Comparison of ENCODE assay signal across 14 cellular contexts in genomic region chr5:169635933-169636332, GRCh38. TPM values are rescaled to one million over a fixed set of nuclear protein-coding genes. Genes with fewer than 3 reads are reported as not detected.
DNase-seq lines count a peak whose midpoint lies in the region; ATAC-seq and TF ChIP-seq lines count a peak whose summit lies in the region.
"Had no signal": no experiment of that assay in that cellular context is flagged by ENCODE, and none has a peak within 500 bp of the region (broad histone marks: within the 10 kb centered on the region; RNA-seq: fewer than 3 reads in every experiment).

No MANE protein-coding gene starts in this region.

- H3K36me3 ChIP-seq in GM23338 (ENCODE audit: insufficient read depth), result no peaks in the 10 kb centered on the region
- H3K36me3 ChIP-seq in iPS-15b (ENCODE audit: control insufficient read depth, insufficient read depth, low read length), result no peaks in the 10 kb centered on the region
- no peaks in the 10 kb centered on the region for H3K36me3 ChIP-seq in smooth muscle cell (ENCODE audit: low read depth)
- H3K36me3 ChIP-seq: neural progenitor cell, sigmoid colon had no signal

- H3K27ac ChIP-seq in CD4-positive, alpha-beta T cell (ENCODE audit: low read depth, low read length), result no peak overlapping the region
- no peak overlapping the region for H3K27ac ChIP-seq in GM23338 (ENCODE audit: low read depth)
- H3K27ac ChIP-seq in smooth muscle cell (ENCODE audit: low read depth), result no peak overlapping the region
- H3K27ac ChIP-seq: neural progenitor cell, PC-9, sigmoid colon had no signal

- no peak for ATAC-seq in CD4-positive, alpha-beta T cell (ENCODE audit: poor library complexity)
- no peak for ATAC-seq in GM23338

- peaks cover 5% of the 10 kb centered on the region for H3K9me3 Mint-ChIP-seq in CD4-positive, alpha-beta T cell
- peaks cover 9% of the 10 kb centered on the region; the same call in 2 of the 3 replicates for H3K9me3 Mint-ChIP-seq in GM23338

- H3K4me3 Mint-ChIP-seq in CD4-positive, alpha-beta T cell, result peak overlapping the region; percentile 95
- peak overlapping the region; percentile 43; the same call in 1 of the 3 replicates for H3K4me3 Mint-ChIP-seq in GM23338
- H3K4me3 Mint-ChIP-seq: neural progenitor cell had no signal

- H3K9me3 ChIP-seq in CD4-positive, alpha-beta T cell (ENCODE audit: control insufficient read depth, low read length), result no peaks in the 10 kb centered on the region
- H3K9me3 ChIP-seq in iPS-15b (ENCODE audit: control insufficient read depth, insufficient read depth, low read length) (peaks cover 3% of the 10 kb centered on the region), smooth muscle cell (replicated peaks; ENCODE audit: low read depth) (no peaks in the 10 kb centered on the region)
- H3K9me3 ChIP-seq: sigmoid colon had no signal

- 78% methylated on average over 1 of the region's 1 CpG for WGBS in smooth muscle cell (ENCODE audit: low lambda C conversion rate)

- H4K20me1 ChIP-seq in GM23338 (replicated peaks; ENCODE audit: insufficient read depth), result no peaks in the 10 kb centered on the region
- no peaks in the 10 kb centered on the region for H4K20me1 ChIP-seq in smooth muscle cell (ENCODE audit: low read depth)

- no peaks in the 10 kb centered on the region for H3K27me3 Mint-ChIP-seq in CD4-positive, alpha-beta T cell
- peaks cover 15% of the 10 kb centered on the region for H3K27me3 Mint-ChIP-seq in GM23338 (ENCODE audit: insufficient read depth, low read depth, poor library complexity)

- peaks cover 48% of the 10 kb centered on the region for H3K4me1 Mint-ChIP-seq in CD4-positive, alpha-beta T cell (ENCODE audit: low read depth)
- peaks cover 4% of the 10 kb centered on the region for H3K4me1 Mint-ChIP-seq in GM23338

- no peaks in the 10 kb centered on the region for H3K27me3 ChIP-seq in CD4-positive, alpha-beta T cell (ENCODE audit: control insufficient read depth, insufficient read depth, low read length)
- H3K27me3 ChIP-seq in GM23338 (ENCODE audit: insufficient read depth) (peaks cover 16% of the 10 kb centered on the region), iPS-15b (ENCODE audit: control insufficient read depth, insufficient read depth, low read length) (peaks cover 6% of the 10 kb centered on the region), smooth muscle cell (ENCODE audit: low read depth) (peaks cover 33% of the 10 kb centered on the region)

- no peak for DNase-seq in CD4-positive, alpha-beta T cell
- DNase-seq in GM23338 (ENCODE audit: low spot score) (no peak), SIG-M5 (lab: John Stamatoyannopoulos, UW) (peak; percentile 48), smooth muscle cell (lab: John Stamatoyannopoulos, UW; ENCODE audit: unreplicated experiment) (no peak), T-helper 9 cell (no peak), NCI-H1048 (lab: John Stamatoyannopoulos, UW) (no peak)
- DNase-seq: aorta, GF-D8, KG1, NCI-H2081, PC-9, sigmoid colon had no signal

- intact Hi-C loops in CD4-positive, alpha-beta T cell (cut with DNase I, micrococcal nuclease), result loop anchor here in 1 of 2 experiments (2.0 to 5.0 kb wide), 2 partner anchors 49 to 1054 kb away; no protein-coding TSS in a partner anchor

- H3K9me2 ChIP-seq in GM23338 (ENCODE audit: insufficient read depth), result no peaks in the 10 kb centered on the region

- POLR2A ChIA-PET in CD4-positive, alpha-beta T cell (lab: Charles Lee), result no interaction called here

- CTCF ChIA-PET in CD4-positive, alpha-beta T cell (lab: Charles Lee), result no interaction called here

- H2AFZ ChIP-seq in GM23338 (peak overlapping the region; percentile 97; the same call in 1 of the 2 replicates), smooth muscle cell (ENCODE audit: low read depth) (no peak overlapping the region)
- H2AFZ ChIP-seq: PC-9 had no signal

- H3K9ac ChIP-seq in iPS-15b (ENCODE audit: low read depth, low read length), result no peak overlapping the region
- H3K9ac ChIP-seq in smooth muscle cell (ENCODE audit: low read depth), result no peak overlapping the region
- H3K9ac ChIP-seq: neural progenitor cell had no signal

- peak overlapping the region; percentile 97 for H3K27ac Mint-ChIP-seq in CD4-positive, alpha-beta T cell
- no peak overlapping the region for H3K27ac Mint-ChIP-seq in GM23338
- H3K27ac Mint-ChIP-seq: neural progenitor cell had no signal

- H3K4me2 ChIP-seq in GM23338 (peak overlapping the region; percentile 92), smooth muscle cell (no peak overlapping the region)
- H3K4me2 ChIP-seq: PC-9 had no signal

- H3K79me2 ChIP-seq in GM23338 (replicated peaks; ENCODE audit: insufficient read depth) (no peaks in the 10 kb centered on the region), smooth muscle cell (ENCODE audit: low read depth) (no peaks in the 10 kb centered on the region)

- H3K4me1 ChIP-seq in GM23338 (ENCODE audit: insufficient read depth), result peaks cover 10% of the 10 kb centered on the region
- H3K4me1 ChIP-seq in iPS-15b (ENCODE audit: control insufficient read depth, insufficient read depth, low read length), result no peaks in the 10 kb centered on the region
- H3K4me1 ChIP-seq in smooth muscle cell (ENCODE audit: low read depth), result no peaks in the 10 kb centered on the region

- H3K4me3 ChIP-seq in GM23338 (peak overlapping the region; percentile 86), iPS-15b (ENCODE audit: low read depth, low read length) (peak overlapping the region; percentile 75), smooth muscle cell (no peak overlapping the region)
- H3K4me3 ChIP-seq: PC-9 had no signal

- TF ChIP-seq CTCF in CD4-positive, alpha-beta T cell (IDR thresholded peaks at IDR 0.05), result no peak
- TF ChIP-seq CTCF in GM23338 (conservative IDR thresholded peaks at IDR 0.05; ENCODE audit: low read depth in 2 of 2) (no peak), smooth muscle cell (IDR thresholded peaks at IDR 0.05; ENCODE audit: borderline replicate concordance, insufficient read depth, poor library complexity, severe bottlenecking) (no peak)

- no peaks in the 10 kb centered on the region for H3F3A ChIP-seq in GM23338 (replicated peaks; ENCODE audit: low read depth)
- H3F3A ChIP-seq in smooth muscle cell (ENCODE audit: low read depth), result no peaks in the 10 kb centered on the region

- H3K36me3 Mint-ChIP-seq in CD4-positive, alpha-beta T cell (ENCODE audit: low read depth), result peaks cover 38% of the 10 kb centered on the region
- H3K36me3 Mint-ChIP-seq in GM23338 (ENCODE audit: low read depth), result no peaks in the 10 kb centered on the region; the same call in 2 of the 3 replicates
- H3K36me3 Mint-ChIP-seq: neural progenitor cell had no signal

TF ChIP-seq in GM23338, 12 proteins besides CTCF, POLR2A, EP300 and RAD21 (continues in another document):
- no peak for TF ChIP-seq JUNB (IDR thresholded peaks at IDR 0.05; ENCODE audit: unreplicated experiment)
- no peak for TF ChIP-seq POLR2AphosphoS5 (IDR thresholded peaks at IDR 0.05; ENCODE audit: low read depth)
- no peak for TF ChIP-seq EZH2 (IDR thresholded peaks at IDR 0.05; ENCODE audit: low read depth, unreplicated experiment)
- no peak for TF ChIP-seq ZNF331 (CRISPR knock-in tag; IDR thresholded peaks at IDR 0.05; ENCODE audit: low read depth)
- TF ChIP-seq EZH2phosphoT487 (IDR thresholded peaks at IDR 0.05; ENCODE audit: unreplicated experiment), result no peak
- no peak for TF ChIP-seq STAT1 (IDR thresholded peaks at IDR 0.05; ENCODE audit: unreplicated experiment)
- TF ChIP-seq, protein P1, sequence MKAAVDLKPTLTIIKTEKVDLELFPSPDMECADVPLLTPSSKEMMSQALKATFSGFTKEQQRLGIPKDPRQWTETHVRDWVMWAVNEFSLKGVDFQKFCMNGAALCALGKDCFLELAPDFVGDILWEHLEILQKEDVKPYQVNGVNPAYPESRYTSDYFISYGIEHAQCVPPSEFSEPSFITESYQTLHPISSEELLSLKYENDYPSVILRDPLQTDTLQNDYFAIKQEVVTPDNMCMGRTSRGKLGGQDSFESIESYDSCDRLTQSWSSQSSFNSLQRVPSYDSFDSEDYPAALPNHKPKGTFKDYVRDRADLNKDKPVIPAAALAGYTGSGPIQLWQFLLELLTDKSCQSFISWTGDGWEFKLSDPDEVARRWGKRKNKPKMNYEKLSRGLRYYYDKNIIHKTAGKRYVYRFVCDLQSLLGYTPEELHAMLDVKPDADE (IDR thresholded peaks at IDR 0.05), result no peak

RNA-seq across cellular contexts. Expression of gene DOCK2, which starts 1.1 kb away (rescaled TPM):
- 100 to 1,000 TPM; 220 to 229 TPM for total RNA-seq in CD4-positive, alpha-beta T cell
- total RNA-seq in GM23338 (2014; rRNA removed; shearing (Covaris generic)), result 9.4 and 19.4 TPM in 2 replicates
- polyA plus RNA-seq in GM23338 (2016; fragmentation: Nextera tagmentation; extraction: Ambion mirVana) (3.7 and 5.5 TPM in 2 replicates), smooth muscle cell (0.40 and 0.73 TPM in 2 replicates)
- total RNA-seq in smooth muscle cell, result 0.31 and 3.0 TPM in 2 replicates

RNA-seq across cellular contexts. Expression of gene SPDL1, which starts 52.4 kb away (rescaled TPM):
- 1 to 10 TPM; 4.3 to 5.6 TPM for total RNA-seq in CD4-positive, alpha-beta T cell
- total RNA-seq in GM23338 (2014; rRNA removed; shearing (Covaris generic)), result 33.5 and 79.6 TPM in 2 replicates
- polyA plus RNA-seq in GM23338 (2016; fragmentation: Nextera tagmentation; extraction: Ambion mirVana), result 62.6 and 76.9 TPM in 2 replicates
- 34.9 and 75.2 TPM in 2 replicates for total RNA-seq in smooth muscle cell
- 25.7 and 28.0 TPM in 2 replicates for polyA plus RNA-seq in smooth muscle cell

Comparison
In these comparisons a context has a peak if more than half of its experiments do, and no peak if none do; other contexts are left out.
1. RNA of gene DOCK2, which starts 1.1 kb away (total RNA-seq): 220 to 229 TPM in CD4-positive, alpha-beta T cell; 9.4 to 19.4 TPM in GM23338 and 0.31 to 3.0 TPM in smooth muscle cell; every median in the first group is over 10 times any median in the second.